In the genomic region with DNA sequence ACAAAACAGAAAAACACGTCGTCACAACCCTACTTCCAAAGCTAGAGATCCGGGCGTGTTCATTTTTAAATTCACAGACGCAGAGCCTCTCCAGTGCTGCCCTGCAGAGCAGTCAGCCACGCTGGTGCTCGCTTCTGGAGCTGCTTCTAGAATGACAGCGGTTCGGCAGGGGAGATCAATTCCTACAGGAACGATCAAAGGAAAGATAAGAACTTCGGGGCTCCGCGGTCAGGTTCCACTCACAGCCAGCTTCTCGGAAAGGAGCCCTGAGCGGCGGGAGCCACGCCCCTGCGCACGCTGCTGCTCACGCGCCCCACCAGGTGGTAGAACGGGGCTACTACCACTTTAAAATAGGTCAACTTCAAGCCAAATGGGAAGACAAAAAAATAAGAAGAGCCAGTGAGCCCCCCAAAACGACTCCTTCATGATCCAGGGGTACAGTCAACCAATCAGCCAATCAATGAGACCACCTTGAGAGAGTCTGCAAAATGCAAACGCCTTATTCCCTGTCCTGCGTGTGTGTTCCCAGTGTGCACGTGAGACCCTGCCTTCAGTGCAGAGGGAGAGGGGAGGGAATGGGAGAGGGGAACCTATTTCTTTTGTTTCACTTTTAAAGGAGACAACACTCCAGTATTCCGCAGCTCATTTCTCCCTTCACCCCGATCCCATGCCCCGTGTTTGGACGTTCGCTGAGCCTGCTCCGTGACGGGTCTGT, we compare ENCODE assay signal across 8 cellular contexts.
DNase-seq lines count a peak whose midpoint lies in the region; ATAC-seq and TF ChIP-seq lines count a peak whose summit lies in the region.

No MANE protein-coding gene starts in this region.

- no peaks in the 10 kb centered on the region for H3K9me3 ChIP-seq in adipocyte (ENCODE audit: control insufficient read depth, low read length)
- H3K9me3 ChIP-seq in right cardiac atrium (ENCODE audit: control insufficient read depth, low read length), result no peaks in the 10 kb centered on the region
- no peaks in the 10 kb centered on the region for H3K9me3 ChIP-seq in uterus

- DNase-seq in GM13976 (ENCODE audit: low spot score), result peak; percentile 91
- DNase-seq in MV-4-11 (lab: John Stamatoyannopoulos, UW), result peak; percentile 37
- DNase-seq in T-helper 1 cell, result peak; percentile 29 to 66 (median 54)
- peak; percentile 80 for DNase-seq in adipocyte (ENCODE audit: low read depth)
- DNase-seq in right cardiac atrium, result peak; percentile 55 to 83 (median 81)
- DNase-seq in putamen (ENCODE audit: low spot score), result peak; percentile 50
- DNase-seq in uterus, result peak; percentile 49 to 74

- H3K4me3 ChIP-seq in adipocyte (ENCODE audit: low read length), result peak overlapping the region; percentile 62
- peak overlapping the region; percentile 42 for H3K4me3 ChIP-seq in right cardiac atrium (ENCODE audit: low read length)
- H3K4me3 ChIP-seq in uterus, result peak overlapping the region; percentile 20 to 35

- H3K36me3 ChIP-seq in adipocyte (ENCODE audit: control insufficient read depth, insufficient read depth, low read length, severe bottlenecking) (no peaks in the 10 kb centered on the region), uterus (no peaks in the 10 kb centered on the region)

- H3K27me3 ChIP-seq in adipocyte (replicated peaks; ENCODE audit: control insufficient read depth, insufficient read depth, low read length) (peaks cover 63% of the 10 kb centered on the region), right cardiac atrium (ENCODE audit: control insufficient read depth, insufficient read depth) (no peaks in the 10 kb centered on the region), uterus (no peaks in the 10 kb centered on the region)

- TF ChIP-seq POLR2A in uterus (IDR thresholded peaks at IDR 0.05), result no peak

- peak; percentile 74 to 81 for ATAC-seq in right cardiac atrium
- no peak for ATAC-seq in GM18502 (IDR thresholded peaks at IDR 0.05; ENCODE audit: poor library complexity, unreplicated experiment)

- H3K4me1 ChIP-seq in adipocyte (ENCODE audit: control insufficient read depth, insufficient read depth, low read length), result no peaks in the 10 kb centered on the region
- H3K4me1 ChIP-seq in right cardiac atrium (ENCODE audit: control insufficient read depth, insufficient read depth, low read length), result no peaks in the 10 kb centered on the region
- H3K4me1 ChIP-seq in uterus, result no peaks in the 10 kb centered on the region

- peak; percentile 88 for TF ChIP-seq CTCF in GM13976 (IDR thresholded peaks at IDR 0.05; ENCODE audit: borderline replicate concordance, control extremely low read depth, extremely low read depth, insufficient read depth, missing control alignments)
- TF ChIP-seq CTCF in uterus (IDR thresholded peaks at IDR 0.05), result peak; percentile 75 to 93 (median 86)

- H3K27ac ChIP-seq in right cardiac atrium (ENCODE audit: low read length) (no peak overlapping the region), uterus (no peak overlapping the region)

- intact Hi-C loops in right cardiac atrium (cut with DNase I) (loop anchor here in 3 of 4 donors (5.0 to 10.0 kb wide), 2 partner anchors 304 to 306 kb away; no protein-coding TSS in a partner anchor), uterus (cut with DNase I; ENCODE audit: low total_unique reads) (no loop called here)

- in situ Hi-C loops in GM13976 (cut with MboI; ENCODE audit: low sequenced_read_pairs, unreplicated experiment), result loop anchor here (10.0 kb wide), 1 partner anchor 304 kb away; no protein-coding TSS in a partner anchor

- H3K9ac ChIP-seq in adipocyte (ENCODE audit: low read length), result peak overlapping the region; percentile 18

- WGBS in right cardiac atrium, result 10% methylated on average over 33 of the region's 33 CpGs

Comparison
In these comparisons a context has a peak if more than half of its experiments do, and no peak if none do; other contexts are left out.
1. DNase-seq: peak in every context shown above with its lines; median percentile 91 in GM13976; 81 in right cardiac atrium; 80 in adipocyte; 62 in uterus; 54 in T-helper 1 cell; 50 in putamen; 37 in MV-4-11.